In the genomic region with DNA sequence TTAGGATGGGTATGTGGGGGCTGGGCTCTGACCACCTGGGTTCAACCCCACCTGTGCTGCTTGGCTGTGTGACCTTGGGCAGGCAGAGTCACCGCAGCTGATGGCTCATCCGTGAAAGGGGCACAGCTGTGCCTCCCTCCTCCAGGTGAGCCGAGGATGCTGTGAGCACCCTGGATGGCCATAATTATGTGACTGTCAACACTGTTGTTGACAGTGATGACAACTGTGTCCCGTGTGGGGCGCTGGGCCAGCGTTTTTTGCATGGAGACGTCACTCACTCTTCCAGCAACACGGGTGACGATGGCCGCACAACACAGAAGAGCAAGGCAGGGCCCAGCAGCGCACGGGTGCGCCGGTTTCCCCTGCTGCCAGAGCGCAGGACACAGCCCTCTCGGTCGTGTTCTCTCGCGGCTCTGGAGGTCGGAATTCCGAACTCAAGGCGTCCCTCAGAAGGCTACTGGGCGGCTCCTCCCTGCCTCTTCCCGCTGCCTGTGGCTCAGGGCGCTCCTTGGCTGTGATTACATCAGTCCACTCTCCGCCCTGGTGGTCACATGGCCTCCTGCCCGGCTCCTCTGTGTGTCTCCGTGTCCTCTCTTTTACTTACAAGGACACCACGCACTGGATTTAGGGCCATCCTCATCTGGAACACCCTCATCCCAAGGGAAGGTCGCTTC, we compare ENCODE assay signal across 8 cellular contexts. TPM values are rescaled to one million over a fixed set of nuclear protein-coding genes. Genes with fewer than 3 reads are reported as not detected.
DNase-seq lines count a peak whose midpoint lies in the region; ATAC-seq, FAIRE-seq and TF ChIP-seq lines count a peak whose summit lies in the region.

No MANE protein-coding gene starts in this region.

- CTCF ChIA-PET in H1 (lab: Charles Lee; ENCODE audit: partially characterized antibody) = interaction anchor here (1.4 to 3.9 kb wide), 3 partner anchors 9 to 38 kb away, joined by 4 to 21 read pairs (median 4); no protein-coding TSS in a partner anchor

- H3K4ac ChIP-seq in H1 (replicated peaks; ENCODE audit: insufficient read length, low read depth, low read length) = peak overlapping the region; percentile 69
- no peak overlapping the region for H3K4ac ChIP-seq in neuronal stem cell (ENCODE audit: low read length)

- peaks cover 30% of the 10 kb centered on the region for H3K4me1 Mint-ChIP-seq in T-helper 2 cell treated with Interferon-gamma antibody and Interleukin-4, amounts not matched to agents 5 μg/mL and 100 μg/mL, for 36 hours (ENCODE audit: low read depth)

- H3K4me3 ChIP-seq in H1 (ENCODE audit: extremely low read depth in 1 of 4, insufficient read depth in 2 of 4, low read depth in 3 of 4, low read length in 4 of 4) (no peak overlapping the region), neuronal stem cell (ENCODE audit: low read length in 2 of 2) (no peak overlapping the region)

- H2BK5ac ChIP-seq in H1 (ENCODE audit: low read depth, low read length) = no peak overlapping the region
- H2BK5ac ChIP-seq in neuronal stem cell (ENCODE audit: low read length) = peak overlapping the region; percentile 62

- TF ChIP-seq EP300 in H1 (IDR thresholded peaks at IDR 0.05; ENCODE audit: borderline replicate concordance in 1 of 2, low read depth in 2 of 2, low read length in 2 of 2) = no peak

- TF ChIP-seq CTCF in GM12874 (IDR thresholded peaks at IDR 0.05; ENCODE audit: insufficient read depth, low read depth, low read length) (0 out of 2 replicates have a peak, but pooled peaks have one; percentile 1), H1 (IDR thresholded peaks at IDR 0.05; ENCODE audit: control extremely low read depth in 1 of 3, insufficient read depth in 1 of 3, low read depth in 1 of 3, low read length in 3 of 3) (no peak)

- H3K18ac ChIP-seq in H1 (ENCODE audit: extremely low read depth, low read length) (no peak overlapping the region), neuronal stem cell (ENCODE audit: low read length) (peak overlapping the region; percentile 74)

- H3K36me3 ChIP-seq in H1 (ENCODE audit: control insufficient read depth in 2 of 4, insufficient read depth in 4 of 4, low read length in 3 of 4) (no peaks in the 10 kb centered on the region), neuronal stem cell (replicated peaks in 1 of 2; ENCODE audit: control insufficient read depth in 2 of 2, insufficient read depth in 2 of 2, low read length in 2 of 2) (no peaks in the 10 kb centered on the region)

- no peak for DNase-seq in T-helper 2 cell treated with Interferon-gamma antibody and Interleukin-4, amounts not matched to agents 5 μg/mL and 100 μg/mL, for 36 hours (ENCODE audit: low spot score)
- DNase-seq in H1 (ENCODE audit: low read depth in 1 of 2, low spot score in 2 of 2) (no peak), neuronal stem cell (ENCODE audit: low spot score) (no peak), NCI-H2227 treated with DMSO at 0.1 percent for 48 hours (lab: John Stamatoyannopoulos, UW) (no peak), kidney glomerular epithelial cell (lab: John Stamatoyannopoulos, UW) (no peak), NCI-H1436 (lab: John Stamatoyannopoulos, UW) (no peak)

- H4K5ac ChIP-seq in H1 (ENCODE audit: insufficient read length, low read depth, low read length) = no peak overlapping the region

- no peaks in the 10 kb centered on the region; a peak in 1 of 7 replicates for H3K4me1 ChIP-seq in H1 (replicated peaks in 1 of 4; ENCODE audit: control insufficient read depth in 3 of 4, insufficient read depth in 4 of 4, low read length in 3 of 4)
- peaks cover 7 to 22% of the 10 kb centered on the region in 2 donors for H3K4me1 ChIP-seq in neuronal stem cell (ENCODE audit: control insufficient read depth in 2 of 2, insufficient read depth in 1 of 2, low read depth in 1 of 2, low read length in 2 of 2)

- H3K23ac ChIP-seq in H1 (ENCODE audit: insufficient read length) (no peak overlapping the region), neuronal stem cell (ENCODE audit: low read depth, low read length, poor library complexity) (peak overlapping the region; percentile 81)

- no peaks in the 10 kb centered on the region for H3K79me2 ChIP-seq in H1 (ENCODE audit: control insufficient read depth in 1 of 2, insufficient read depth in 2 of 2, low read length in 2 of 2)

- no peak for TF ChIP-seq RAD21 in H1 (IDR thresholded peaks at IDR 0.05 in 1 of 2, conservative IDR thresholded peaks at IDR 0.05 in 1 of 2; ENCODE audit: low read depth in 2 of 2, low read length in 2 of 2)

- H3K27ac ChIP-seq in H1 (ENCODE audit: low read depth, low read length) (no peak overlapping the region), neuronal stem cell (replicated peaks; ENCODE audit: low read length) (no peak overlapping the region)

- H2AFZ ChIP-seq in H1 (ENCODE audit: low read length) (0 out of 2 replicates have a peak overlapping the region, but pooled peaks have one; percentile 58), neuronal stem cell (ENCODE audit: low read length) (no peak overlapping the region)

- H2BK120ac ChIP-seq in H1 (replicated peaks; ENCODE audit: low read depth, low read length) = no peak overlapping the region
- no peak overlapping the region for H2BK120ac ChIP-seq in neuronal stem cell (ENCODE audit: low read depth, low read length)

- H3K79me1 ChIP-seq in H1 (ENCODE audit: low read depth, low read length) (no peaks in the 10 kb centered on the region), neuronal stem cell (ENCODE audit: low read depth, low read length) (peaks cover 1% of the 10 kb centered on the region)

- no peaks in the 10 kb centered on the region for H3K36me3 Mint-ChIP-seq in T-helper 2 cell treated with Interferon-gamma antibody and Interleukin-4, amounts not matched to agents 5 μg/mL and 100 μg/mL, for 36 hours (ENCODE audit: low read depth)

- ATAC-seq in GM19023 (IDR thresholded peaks at IDR 0.05; ENCODE audit: unreplicated experiment) = no peak

- H3K27me3 Mint-ChIP-seq in T-helper 2 cell treated with Interferon-gamma antibody and Interleukin-4, amounts not matched to agents 5 μg/mL and 100 μg/mL, for 36 hours (ENCODE audit: low read depth) = no peaks in the 10 kb centered on the region

- 0 out of 2 replicates have a peak overlapping the region, but pooled peaks have one; percentile 26 for H2AK5ac ChIP-seq in H1 (ENCODE audit: low read depth, low read length)
- peak overlapping the region; percentile 42 for H2AK5ac ChIP-seq in neuronal stem cell (ENCODE audit: low read depth, low read length)

- H3K14ac ChIP-seq in H1 (ENCODE audit: insufficient read length) (no peak overlapping the region), neuronal stem cell (ENCODE audit: low read length) (peak overlapping the region; percentile 86)

- POLR2A ChIA-PET in H1 (lab: Charles Lee; ENCODE audit: partially characterized antibody) = no interaction called here

- peak overlapping the region; percentile 94 for H3K4me3 Mint-ChIP-seq in T-helper 2 cell treated with Interferon-gamma antibody and Interleukin-4, amounts not matched to agents 5 μg/mL and 100 μg/mL, for 36 hours

- H3K56ac ChIP-seq in H1 (replicated peaks; ENCODE audit: insufficient read length, low read depth, low read length) = no peak overlapping the region

- no peak for TF ChIP-seq POLR2A in H1 (IDR thresholded peaks at IDR 0.05; ENCODE audit: control extremely low read depth in 1 of 2, low read depth in 2 of 2, low read length in 2 of 2)

- H3K9ac ChIP-seq in H1 (replicated peaks in 1 of 4; ENCODE audit: extremely low read depth in 1 of 4, low read depth in 3 of 4, low read length in 3 of 4) (no peak overlapping the region), neuronal stem cell (ENCODE audit: low read depth, low read length, poor library complexity) (peak overlapping the region; percentile 74)

- no peaks in the 10 kb centered on the region for H3K9me3 Mint-ChIP-seq in T-helper 2 cell treated with Interferon-gamma antibody and Interleukin-4, amounts not matched to agents 5 μg/mL and 100 μg/mL, for 36 hours

- H4K8ac ChIP-seq in H1 (ENCODE audit: extremely low read depth, insufficient read depth, low read length) = peak overlapping the region; percentile 57
- no peak overlapping the region for H4K8ac ChIP-seq in neuronal stem cell (ENCODE audit: low read depth, low read length)

- H3K27ac Mint-ChIP-seq in T-helper 2 cell treated with Interferon-gamma antibody and Interleukin-4, amounts not matched to agents 5 μg/mL and 100 μg/mL, for 36 hours = peak overlapping the region; percentile 92

- H4K20me1 ChIP-seq in H1 (replicated peaks in 1 of 2; ENCODE audit: control insufficient read depth in 1 of 2, insufficient read depth in 2 of 2, low read length in 2 of 2) = peaks cover 0 to 3% of the 10 kb centered on the region in 2 experiments

- peak overlapping the region; percentile 50; the same call in 1 of the 2 replicates for H2BK12ac ChIP-seq in H1 (ENCODE audit: low read depth, low read length)
- H2BK12ac ChIP-seq in neuronal stem cell (ENCODE audit: low read length) = no peak overlapping the region

- H3K23me2 ChIP-seq in H1 (ENCODE audit: low read depth, low read length) = no peaks in the 10 kb centered on the region

- no peaks in the 10 kb centered on the region for H3K27me3 ChIP-seq in H1 (replicated peaks in 1 of 4; ENCODE audit: control insufficient read depth in 3 of 4, extremely low read depth in 1 of 4, insufficient read depth in 3 of 4, low read length in 3 of 4)
- no peaks in the 10 kb centered on the region for H3K27me3 ChIP-seq in neuronal stem cell (ENCODE audit: control insufficient read depth in 3 of 3, insufficient read depth in 3 of 3, low read depth in 1 of 3, low read length in 3 of 3)

- 89% methylated on average over 21 of the region's 30 CpGs; no CpG with 5 or more reads in 1 of the 2 experiments for WGBS in H1 (ENCODE audit: extremely low coverage in 1 of 2, insufficient coverage in 1 of 2, insufficient read length in 1 of 2, insufficient replicate concordance in 2 of 2, low coverage in 1 of 2, low lambda C conversion rate in 2 of 2, missing lambda C conversion rate in 1 of 2), 2 experiments
- no CpG with 5 or more reads among the region's 30 CpGs for WGBS in neuronal stem cell (ENCODE audit: extremely low coverage in 2 of 2, insufficient read length in 2 of 2, insufficient replicate concordance in 1 of 2), 2 donors

- H4K91ac ChIP-seq in H1 (replicated peaks; ENCODE audit: insufficient read length, low read length) (no peak overlapping the region), neuronal stem cell (ENCODE audit: low read depth, low read length, poor library complexity) (peak overlapping the region; percentile 82)

- H2BK15ac ChIP-seq in H1 (ENCODE audit: low read length) = no peak overlapping the region
- peak overlapping the region; percentile 93 for H2BK15ac ChIP-seq in neuronal stem cell (ENCODE audit: low read length)

- H3K4me2 ChIP-seq in H1 (ENCODE audit: insufficient read depth in 1 of 2, low read depth in 2 of 2, low read length in 2 of 2) = no peak overlapping the region
- H3K4me2 ChIP-seq in neuronal stem cell (ENCODE audit: insufficient read depth, low read length, poor library complexity, severe bottlenecking) = no peak overlapping the region

- no peak for FAIRE-seq in H1 (lab: Jason Lieb, UNC)

- no peaks in the 10 kb centered on the region for H3K9me3 ChIP-seq in H1 (ENCODE audit: insufficient read depth in 2 of 2, low read depth in 1 of 2, low read length in 1 of 2)
- no peaks in the 10 kb centered on the region for H3K9me3 ChIP-seq in neuronal stem cell (replicated peaks in 1 of 2; ENCODE audit: control insufficient read depth in 2 of 2, insufficient read depth in 1 of 2, low read depth in 1 of 2, low read length in 2 of 2)

- H2BK20ac ChIP-seq in H1 (ENCODE audit: low read length) = no peak overlapping the region

RNA-seq across cellular contexts. Expression of gene SH3TC1, which starts 1.3 kb away (rescaled TPM):
- 0.29 TPM in 1 of 2 replicates, not detected in the other for total RNA-seq in H1 (2021; fragmentation: NEBNext Ultra II Directional; extraction: Animal tissue kit (Norgen Biotek cat#: 25700))
- polyA plus RNA-seq in H1 (2011; rRNA removed) = 0.13 and 0.15 TPM in 2 replicates
- polyA plus RNA-seq in H1 (2011; cell fraction: cytosol; rRNA removed) = 0.14 TPM
- polyA plus RNA-seq in H1 (2011; cell fraction: nucleus; rRNA removed) = 0.29 TPM
- polyA plus RNA-seq in H1 (2012, experiment 1 of 2) = 0.08 to 0.36 TPM (median 0.14 TPM) in 4 replicates
- polyA plus RNA-seq in H1 (2012, experiment 2 of 2) = 0.22 TPM
- polyA plus RNA-seq in H1 (2013, experiment 1 of 2) = 0.16 TPM
- 0.07 TPM for polyA plus RNA-seq in H1 (2013, experiment 2 of 2)
- polyA minus RNA-seq in H1 (2011; rRNA and poly(A)+ RNA removed) = 0.13 and 0.71 TPM in 2 replicates
- not detected for polyA minus RNA-seq in H1 (2011; cell fraction: cytosol; rRNA and poly(A)+ RNA removed)
- 0.30 TPM for polyA minus RNA-seq in H1 (2011; cell fraction: nucleus; rRNA and poly(A)+ RNA removed)
- polyA plus RNA-seq in neuronal stem cell (2013, experiment 1 of 2) = 0.13 TPM
- polyA plus RNA-seq in neuronal stem cell (2013, experiment 2 of 2) = 0.08 TPM

RNA-seq across cellular contexts. Expression of gene ABLIM2, which starts 41.8 kb away (rescaled TPM):
- total RNA-seq in H1 (2021; fragmentation: NEBNext Ultra II Directional; extraction: Animal tissue kit (Norgen Biotek cat#: 25700)) = 2.8 and 3.0 TPM in 2 replicates
- polyA plus RNA-seq in H1 (2011; rRNA removed) = 3.0 TPM in 2 replicates
- polyA plus RNA-seq in H1 (2011; cell fraction: cytosol; rRNA removed) = 3.6 TPM
- 5.9 TPM for polyA plus RNA-seq in H1 (2011; cell fraction: nucleus; rRNA removed)
- polyA plus RNA-seq in H1 (2012, experiment 1 of 2) = 2.9 to 4.0 TPM (median 3.3 TPM) in 4 replicates
- 2.2 TPM for polyA plus RNA-seq in H1 (2012, experiment 2 of 2)
- polyA plus RNA-seq in H1 (2013, experiment 1 of 2) = 0.95 TPM
- polyA plus RNA-seq in H1 (2013, experiment 2 of 2) = 1.2 TPM
- polyA minus RNA-seq in H1 (2011; rRNA and poly(A)+ RNA removed) = 2.7 and 4.9 TPM in 2 replicates
- 1.2 TPM for polyA minus RNA-seq in H1 (2011; cell fraction: cytosol; rRNA and poly(A)+ RNA removed)
- polyA minus RNA-seq in H1 (2011; cell fraction: nucleus; rRNA and poly(A)+ RNA removed) = 9.1 TPM
- 0.78 TPM for polyA plus RNA-seq in neuronal stem cell (2013, experiment 1 of 2)
- polyA plus RNA-seq in neuronal stem cell (2013, experiment 2 of 2) = 0.93 TPM
